Comparison of ENCODE assay signal across 19 cellular contexts in genomic region chr19:47623151-47623920, GRCh38. TPM values are rescaled to one million over a fixed set of nuclear protein-coding genes. Genes with fewer than 3 reads are reported as not detected.
DNase-seq lines count a peak whose midpoint lies in the region; ATAC-seq and TF ChIP-seq lines count a peak whose summit lies in the region.
"Had no signal": no experiment of that assay in that cellular context is flagged by ENCODE, and none has a peak within 500 bp of the region (broad histone marks: within the 10 kb centered on the region; RNA-seq: fewer than 3 reads in every experiment).

No MANE protein-coding gene starts in this region.

- peak overlapping the region; percentile 24 for H3K27ac Mint-ChIP-seq in activated T-cell treated with anti-CD3 and anti-CD28 coated beads, Interleukin-2, amount 50 U/mL, for 72 hours
- peak overlapping the region; percentile 95 for H3K27ac Mint-ChIP-seq in type B pancreatic cell

- H3K36me3 ChIP-seq in esophagus squamous epithelium (peaks cover 0 to 18% (median 0%) of the 10 kb centered on the region in 3 donors), right lobe of liver (no peaks in the 10 kb centered on the region)
- H3K36me3 ChIP-seq: tibial nerve had no signal

- H3K4me3 ChIP-seq in esophagus squamous epithelium (no peak overlapping the region), right lobe of liver (no peak overlapping the region)
- H3K4me3 ChIP-seq: body of pancreas, tibial nerve had no signal

- no peak overlapping the region for H3K4me3 Mint-ChIP-seq in activated T-cell treated with anti-CD3 and anti-CD28 coated beads, Interleukin-2, amount 50 U/mL, for 72 hours
- H3K4me3 Mint-ChIP-seq in activated T-cell treated with anti-CD3 and anti-CD28 coated beads, Interleukin-2, amount 50 U/mL, for 4 hours, result no peak overlapping the region
- H3K4me3 Mint-ChIP-seq in type B pancreatic cell, result no peak overlapping the region
- H3K4me3 Mint-ChIP-seq: CD8-positive, alpha-beta T cell had no signal

- H3K27me3 Mint-ChIP-seq in activated T-cell treated with anti-CD3 and anti-CD28 coated beads, Interleukin-2, amount 50 U/mL, for 72 hours (ENCODE audit: low read depth), result no peaks in the 10 kb centered on the region
- H3K27me3 Mint-ChIP-seq in activated T-cell treated with anti-CD3 and anti-CD28 coated beads, Interleukin-2, amount 50 U/mL, for 4 hours (ENCODE audit: low read depth), result no peaks in the 10 kb centered on the region
- H3K27me3 Mint-ChIP-seq in type B pancreatic cell, result no peaks in the 10 kb centered on the region

- H3K4me1 ChIP-seq in esophagus squamous epithelium (peaks cover 10 to 67% (median 19%) of the 10 kb centered on the region in 3 donors), right lobe of liver (peaks cover 0 to 45% (median 11%) of the 10 kb centered on the region in 4 donors)

- no peak for ATAC-seq in activated T-cell treated with anti-CD3 and anti-CD28 coated beads, Interleukin-2, amount 50 U/mL, for 72 hours (replicated peaks in 1 of 2)
- no peak for ATAC-seq in activated T-cell treated with anti-CD3 and anti-CD28 coated beads, Interleukin-2, amount 50 U/mL, for 4 hours
- ATAC-seq in right lobe of liver (peak in 1 of 4 donors; percentile 10), SK-N-SH treated with all-trans-retinoic acid at 6 μM for 48 hours (no peak), HG03378 (IDR thresholded peaks at IDR 0.05; ENCODE audit: unreplicated experiment) (no peak)
- ATAC-seq: body of pancreas; CD8-positive, alpha-beta T cell had no signal

- H3K9me3 Mint-ChIP-seq in activated T-cell treated with anti-CD3 and anti-CD28 coated beads, Interleukin-2, amount 50 U/mL, for 72 hours, result no peaks in the 10 kb centered on the region
- H3K9me3 Mint-ChIP-seq in activated T-cell treated with anti-CD3 and anti-CD28 coated beads, Interleukin-2, amount 50 U/mL, for 4 hours, result no peaks in the 10 kb centered on the region
- no peaks in the 10 kb centered on the region for H3K9me3 Mint-ChIP-seq in type B pancreatic cell
- H3K9me3 Mint-ChIP-seq: CD8-positive, alpha-beta T cell had no signal

- H3K27me3 ChIP-seq in esophagus squamous epithelium, result no peaks in the 10 kb centered on the region
- H3K27me3 ChIP-seq in right lobe of liver, result no peaks in the 10 kb centered on the region
- H3K27me3 ChIP-seq: body of pancreas, tibial nerve had no signal

- TF ChIP-seq POLR2A in esophagus squamous epithelium (IDR thresholded peaks at IDR 0.05), result no peak
- TF ChIP-seq POLR2A in right lobe of liver (IDR thresholded peaks at IDR 0.05), result no peak

- intact Hi-C loops in esophagus squamous epithelium (cut with DNase I) (no loop called here), right lobe of liver (cut with DNase I) (no loop called here)

- WGBS in esophagus squamous epithelium, 2 donors, result 61 to 77% methylated on average over 10 of the region's 12 CpGs
- WGBS in right lobe of liver (ENCODE audit: insufficient coverage, low coverage, low lambda C conversion rate, missing lambda C conversion rate), result 75% methylated on average over 7 of the region's 12 CpGs

- H3K4me1 Mint-ChIP-seq in activated T-cell treated with anti-CD3 and anti-CD28 coated beads, Interleukin-2, amount 50 U/mL, for 72 hours (ENCODE audit: low read depth), result peaks cover 22% of the 10 kb centered on the region
- H3K4me1 Mint-ChIP-seq in activated T-cell treated with anti-CD3 and anti-CD28 coated beads, Interleukin-2, amount 50 U/mL, for 4 hours (ENCODE audit: low read depth), result peaks cover 34% of the 10 kb centered on the region
- peaks cover 25% of the 10 kb centered on the region for H3K4me1 Mint-ChIP-seq in type B pancreatic cell (ENCODE audit: unreplicated experiment)

- H3K9me3 ChIP-seq in esophagus squamous epithelium (no peaks in the 10 kb centered on the region), right lobe of liver (no peaks in the 10 kb centered on the region)
- H3K9me3 ChIP-seq: body of pancreas, tibial nerve had no signal

- no peak for DNase-seq in activated T-cell treated with anti-CD3 and anti-CD28 coated beads, Interleukin-2, amount 50 U/mL, for 72 hours
- DNase-seq in activated T-cell treated with anti-CD3 and anti-CD28 coated beads, Interleukin-2, amount 50 U/mL, for 4 hours, result no peak
- DNase-seq in esophagus squamous epithelium (lab: John Stamatoyannopoulos, UW) (no peak), right lobe of liver (no peak), type B pancreatic cell (ENCODE audit: extremely low spot score, unreplicated experiment) (no peak), GOT3 (lab: John Stamatoyannopoulos, UW) (no peak)
- DNase-seq: activated effector memory CD4-positive, alpha-beta T cell treated with anti-CD3 and anti-CD28 coated beads, Interleukin-2, amount 50 U/mL, for 16 hours; body of pancreas; CD8-positive, alpha-beta T cell; effector CD4-positive, alpha-beta T cell; GDM1; NCI-H1092 treated with DMSO at 0.1 percent for 48 hours; NCI-H2227 treated with DMSO at 0.1 percent for 48 hours; stimulated activated CD4-positive, alpha-beta T cell treated with anti-CD3 and anti-CD28 coated beads, Interleukin-1b, Interleukin-23, amount 100 ng/mL, for 48 hours; stimulated activated CD8-positive, alpha-beta memory T cell treated with anti-CD3 and anti-CD28 coated beads, Interleukin-4, amount 100 ng/mL, for 48 hours had no signal

- no peak for TF ChIP-seq CTCF in esophagus squamous epithelium (IDR thresholded peaks at IDR 0.05)
- TF ChIP-seq CTCF in right lobe of liver (IDR thresholded peaks at IDR 0.05), result no peak
- no peak for TF ChIP-seq CTCF in type B pancreatic cell (conservative IDR thresholded peaks at IDR 0.05)

- H3K36me3 Mint-ChIP-seq in activated T-cell treated with anti-CD3 and anti-CD28 coated beads, Interleukin-2, amount 50 U/mL, for 72 hours (ENCODE audit: insufficient read depth in 2 of 2), result no peaks in the 10 kb centered on the region
- peaks cover 3% of the 10 kb centered on the region for H3K36me3 Mint-ChIP-seq in activated T-cell treated with anti-CD3 and anti-CD28 coated beads, Interleukin-2, amount 50 U/mL, for 4 hours (ENCODE audit: insufficient read depth)
- peaks cover 7% of the 10 kb centered on the region for H3K36me3 Mint-ChIP-seq in type B pancreatic cell

- H3K27ac ChIP-seq in esophagus squamous epithelium, result peak overlapping the region; percentile 47 to 77 (median 62)
- H3K27ac ChIP-seq in right lobe of liver, result peak overlapping the region in 2 of 3 donors; percentile 27 to 51
- H3K27ac ChIP-seq: body of pancreas had no signal

TF ChIP-seq in SK-N-SH treated with all-trans-retinoic acid at 6 μM for 48 hours, 23 proteins besides CTCF, POLR2A, EP300 and RAD21:
- TF ChIP-seq ESRRG (CRISPR knock-in tag; IDR thresholded peaks at IDR 0.05), result no peak
- no peak for TF ChIP-seq ZNF70 (CRISPR knock-in tag; IDR thresholded peaks at IDR 0.05)

RNA-seq across cellular contexts. Expression of gene BICRA, which starts 14.4 kb away (rescaled TPM):
- total RNA-seq in activated T-cell treated with anti-CD3 and anti-CD28 coated beads, Interleukin-2, amount 50 U/mL, for 72 hours, result 10 to 100 TPM; 17.0 to 17.9 TPM
- 10 to 100 TPM; 11.8 to 16.3 (median 11.9) TPM for total RNA-seq in activated T-cell treated with anti-CD3 and anti-CD28 coated beads, Interleukin-2, amount 50 U/mL, for 4 hours
- total RNA-seq in esophagus squamous epithelium, result 10 to 100 TPM in 1 of 4 donors, 1 to 10 TPM in 3; 1.1 to 17.5 (median 7.0) TPM
- total RNA-seq in right lobe of liver, result 1 to 10 TPM; 3.7 to 7.3 (median 6.4) TPM
- 22.9 and 23.5 TPM in 2 replicates for total RNA-seq in type B pancreatic cell (ENCODE audit: low replicate concordance)
- total RNA-seq: A172 had no signal

RNA-seq across cellular contexts. Expression of gene ZNF541, which starts 50.4 kb away (rescaled TPM):
- total RNA-seq in activated T-cell treated with anti-CD3 and anti-CD28 coated beads, Interleukin-2, amount 50 U/mL, for 72 hours, result under 1 TPM; 0.69 to 0.96 TPM
- total RNA-seq in activated T-cell treated with anti-CD3 and anti-CD28 coated beads, Interleukin-2, amount 50 U/mL, for 4 hours, result under 1 TPM; 0.11 to 0.22 (median 0.13) TPM
- total RNA-seq in esophagus squamous epithelium (under 1 TPM in 1 of 4 donors, not detected in 3; 0.04 TPM), right lobe of liver (under 1 TPM in 4 of 6 experiments, not detected in 2; 0.12 to 0.25 (median 0.17) TPM), type B pancreatic cell (ENCODE audit: low replicate concordance) (not detected in 2 replicates)
- total RNA-seq: A172 had no signal
